In the genomic region with DNA sequence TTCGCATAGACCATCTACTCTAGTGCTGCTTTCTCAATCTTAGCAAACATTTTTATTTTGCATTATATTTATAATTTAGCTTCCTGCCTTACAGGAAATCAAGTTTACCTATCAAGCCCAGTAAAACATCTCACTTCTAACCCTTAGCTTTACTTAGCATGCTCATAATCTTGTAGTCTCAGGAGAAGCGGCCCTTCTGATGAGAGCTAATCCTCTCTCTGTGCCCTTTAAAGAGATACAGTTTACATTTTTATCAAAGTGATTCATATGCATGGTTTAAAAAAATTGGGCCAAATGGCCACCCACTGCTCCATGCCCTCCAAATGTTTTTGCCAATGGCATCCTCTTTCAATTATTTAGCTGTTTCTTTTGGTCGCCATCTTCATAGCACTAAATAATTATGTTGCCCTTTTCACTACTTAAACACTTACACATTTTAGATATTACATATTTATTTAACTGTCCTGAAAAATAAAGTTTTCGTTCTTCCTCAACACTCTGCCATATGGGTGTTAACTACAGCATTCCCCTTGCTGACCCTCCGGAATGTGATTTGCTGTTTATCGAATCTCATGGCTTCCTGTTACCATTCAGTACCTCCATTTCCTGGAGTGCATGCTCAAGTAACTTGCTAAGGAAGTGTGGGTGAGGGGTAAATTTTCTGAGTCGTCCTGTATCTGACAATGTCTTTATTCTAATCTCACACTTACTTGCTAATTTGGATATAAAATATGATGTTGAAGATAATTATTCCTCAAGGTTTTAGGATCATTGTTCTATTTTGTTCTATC, we compare ENCODE assay signal across 11 cellular contexts. TPM values are rescaled to one million over a fixed set of nuclear protein-coding genes. Genes with fewer than 3 reads are reported as not detected.
DNase-seq lines count a peak whose midpoint lies in the region; ATAC-seq and TF ChIP-seq lines count a peak whose summit lies in the region.
"Had no signal": no experiment of that assay in that cellular context is flagged by ENCODE, and none has a peak within 500 bp of the region (broad histone marks: within the 10 kb centered on the region; RNA-seq: fewer than 3 reads in every experiment).

No MANE protein-coding gene starts in this region.

- H3K27ac Mint-ChIP-seq in activated CD4-positive, alpha-beta memory T cell treated with anti-CD3 and anti-CD28 coated beads for 36 hours, result peak overlapping the region; percentile 54
- H3K27ac Mint-ChIP-seq: neural progenitor cell had no signal

- intact Hi-C loops in right cardiac atrium (cut with DNase I), result loop anchor here in 1 of 4 donors (10.0 kb wide), 1 partner anchor 188 kb away; no protein-coding TSS in a partner anchor
- intact Hi-C loops in cardiac septum (cut with DNase I), result no loop called here
- intact Hi-C loops in activated CD4-positive, alpha-beta memory T cell treated with anti-CD3 and anti-CD28 coated beads for 36 hours (cut with micrococcal nuclease), result loop anchor here (2.0 kb wide), 1 partner anchor 30 kb away; the partner anchor contains the start of gene YLPM1
- intact Hi-C loops in gastrocnemius medialis (cut with DNase I; ENCODE audit: low total_unique reads), result no loop called here

- H3K4me3 ChIP-seq in right cardiac atrium (ENCODE audit: low read length) (no peak overlapping the region), upper lobe of left lung (no peak overlapping the region), gastrocnemius medialis (no peak overlapping the region)
- H3K4me3 ChIP-seq: esophagus squamous epithelium, neural progenitor cell had no signal

- H3K9me3 Mint-ChIP-seq in activated CD4-positive, alpha-beta memory T cell treated with anti-CD3 and anti-CD28 coated beads for 36 hours, result no peaks in the 10 kb centered on the region
- H3K9me3 Mint-ChIP-seq: neural progenitor cell had no signal

- ATAC-seq in right cardiac atrium (peak in 1 of 2 donors; percentile 60), upper lobe of left lung (ENCODE audit: low FRiP score in 2 of 2) (no peak), gastrocnemius medialis (no peak), GM19328 (IDR thresholded peaks at IDR 0.05; ENCODE audit: unreplicated experiment) (no peak)

- DNase-seq in right cardiac atrium, result no peak
- no peak for DNase-seq in cardiac septum (ENCODE audit: low spot score)
- DNase-seq in activated CD4-positive, alpha-beta memory T cell treated with anti-CD3 and anti-CD28 coated beads for 36 hours, result no peak
- peak; percentile 28 for DNase-seq in iPS DF 19.7 (ENCODE audit: low read depth, low spot score)
- DNase-seq in upper lobe of left lung, result no peak
- DNase-seq in gastrocnemius medialis, result no peak
- no peak for DNase-seq in NK-92 treated with Interleukin-12 subunit alpha and Interleukin-12 subunit beta, amount 100 ng/mL, for 24 hours (lab: John Stamatoyannopoulos, UW)
- DNase-seq: esophagus squamous epithelium, NCI-H2171 had no signal

- peaks cover 0 to 21% (median 4%) of the 10 kb centered on the region in 4 donors for H3K36me3 ChIP-seq in upper lobe of left lung
- H3K36me3 ChIP-seq in gastrocnemius medialis, result no peaks in the 10 kb centered on the region
- H3K36me3 ChIP-seq: neural progenitor cell had no signal

- TF ChIP-seq EP300 in upper lobe of left lung (IDR thresholded peaks at IDR 0.05), result no peak

- H3K4me3 Mint-ChIP-seq in activated CD4-positive, alpha-beta memory T cell treated with anti-CD3 and anti-CD28 coated beads for 36 hours, result peak overlapping the region; percentile 3
- H3K4me3 Mint-ChIP-seq: neural progenitor cell had no signal

- TF ChIP-seq POLR2A in upper lobe of left lung (IDR thresholded peaks at IDR 0.05) (no peak), gastrocnemius medialis (IDR thresholded peaks at IDR 0.05) (no peak)

- 45% methylated on average over 7 of the region's 7 CpGs for WGBS in right cardiac atrium
- 39 to 44% methylated on average over 7 of the region's 7 CpGs for WGBS in upper lobe of left lung, 2 donors

- no peaks in the 10 kb centered on the region for H3K27me3 Mint-ChIP-seq in activated CD4-positive, alpha-beta memory T cell treated with anti-CD3 and anti-CD28 coated beads for 36 hours

- peaks cover 36% of the 10 kb centered on the region for H3K4me1 Mint-ChIP-seq in activated CD4-positive, alpha-beta memory T cell treated with anti-CD3 and anti-CD28 coated beads for 36 hours (ENCODE audit: low read depth)
- H3K4me1 Mint-ChIP-seq: neural progenitor cell had no signal

- no peaks in the 10 kb centered on the region for H3K27me3 ChIP-seq in right cardiac atrium (ENCODE audit: control insufficient read depth, insufficient read depth)
- H3K27me3 ChIP-seq in upper lobe of left lung, result no peaks in the 10 kb centered on the region
- no peaks in the 10 kb centered on the region for H3K27me3 ChIP-seq in gastrocnemius medialis
- H3K27me3 ChIP-seq: esophagus squamous epithelium, neural progenitor cell had no signal

- POLR2A ChIA-PET in activated CD4-positive, alpha-beta memory T cell treated with anti-CD3 and anti-CD28 coated beads for 36 hours (lab: Charles Lee), result interaction anchor here (0.5 to 1.0 kb wide), 2 partner anchors 9 to 30 kb away, joined by 3 to 4 read pairs; partner anchors contain the start of gene YLPM1

- CTCF ChIA-PET in activated CD4-positive, alpha-beta memory T cell treated with anti-CD3 and anti-CD28 coated beads for 36 hours (lab: Charles Lee), result interaction anchor here (1.3 kb wide), 1 partner anchor 184 kb away, joined by 5 read pairs; no protein-coding TSS in a partner anchor

- peaks cover 4% of the 10 kb centered on the region for H3K4me1 ChIP-seq in right cardiac atrium (ENCODE audit: control insufficient read depth, insufficient read depth, low read length)
- H3K4me1 ChIP-seq in upper lobe of left lung, result peaks cover 19 to 37% (median 30%) of the 10 kb centered on the region in 4 donors
- H3K4me1 ChIP-seq in gastrocnemius medialis, result peaks cover 0 to 23% of the 10 kb centered on the region in 2 donors
- H3K4me1 ChIP-seq: neural progenitor cell had no signal

- in situ Hi-C loops in gastrocnemius medialis (cut with MboI; ENCODE audit: low sequenced_read_pairs in 4 of 4), result no loop called here

- H3K27ac ChIP-seq in right cardiac atrium (ENCODE audit: low read length), result peak overlapping the region; percentile 10
- peak overlapping the region in 3 of 4 donors; percentile 2 to 64 (median 5) for H3K27ac ChIP-seq in upper lobe of left lung
- peak overlapping the region in 1 of 4 donors; percentile 16 for H3K27ac ChIP-seq in gastrocnemius medialis

- TF ChIP-seq CTCF in upper lobe of left lung (IDR thresholded peaks at IDR 0.05) (no peak), gastrocnemius medialis (IDR thresholded peaks at IDR 0.05 in 4 of 5, conservative IDR thresholded peaks at IDR 0.05 in 1 of 5) (no peak)

- H3K9me3 ChIP-seq in right cardiac atrium (ENCODE audit: control insufficient read depth, low read length) (no peaks in the 10 kb centered on the region), upper lobe of left lung (no peaks in the 10 kb centered on the region), gastrocnemius medialis (no peaks in the 10 kb centered on the region)
- H3K9me3 ChIP-seq: esophagus squamous epithelium had no signal

- H3K36me3 Mint-ChIP-seq in activated CD4-positive, alpha-beta memory T cell treated with anti-CD3 and anti-CD28 coated beads for 36 hours, result peaks cover 23% of the 10 kb centered on the region

RNA-seq across cellular contexts. Expression of gene YLPM1, which starts 29.3 kb away (rescaled TPM):
- total RNA-seq in right cardiac atrium, result 10 to 100 TPM; 31.4 to 36.3 (median 34.4) TPM
- 15.5 TPM for polyA plus RNA-seq in right cardiac atrium
- total RNA-seq in cardiac septum, result 40.8 TPM
- total RNA-seq in activated CD4-positive, alpha-beta memory T cell treated with anti-CD3 and anti-CD28 coated beads for 36 hours, result 10 to 100 TPM; 46.3 to 51.8 TPM
- 10 to 100 TPM; 38.8 to 85.9 (median 45.6) TPM for total RNA-seq in upper lobe of left lung
- 10 to 100 TPM; 22.2 to 29.2 (median 25.8) TPM for total RNA-seq in gastrocnemius medialis
